8 cellular contexts compared by ENCODE assay signal in the genomic region with DNA sequence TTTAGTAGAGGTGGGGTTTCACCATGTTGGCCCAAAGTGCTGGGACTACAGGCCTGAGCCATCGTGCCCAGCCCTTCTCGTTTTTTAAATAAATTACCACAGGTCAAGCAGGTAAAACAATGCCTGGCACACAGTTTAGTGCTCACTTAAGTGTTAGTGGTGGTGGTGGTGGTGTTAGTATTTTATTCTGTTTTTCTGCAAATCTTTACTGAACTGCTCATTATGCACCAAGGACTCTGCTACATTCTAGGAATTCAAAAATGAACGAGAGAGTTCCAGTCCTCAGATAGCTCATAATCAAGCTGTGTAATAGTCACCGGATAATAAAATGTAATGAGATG. TPM values are rescaled to one million over a fixed set of nuclear protein-coding genes. Genes with fewer than 3 reads are reported as not detected.
DNase-seq lines count a peak whose midpoint lies in the region; ATAC-seq and TF ChIP-seq lines count a peak whose summit lies in the region.

No MANE protein-coding gene starts in this region.

- H3K4me3 Mint-ChIP-seq in naive B cell, result peak overlapping the region; percentile 94 to 100 (median 99)

- H3K4me1 ChIP-seq in HUES64 (ENCODE audit: insufficient read depth, low read length) (peaks cover 7% of the 10 kb centered on the region), colonic mucosa (peaks cover 14% of the 10 kb centered on the region)

- H3K4me3 ChIP-seq in AG09309 (ENCODE audit: control insufficient read depth, low read depth, low read length), result peak overlapping the region; percentile 84
- peak overlapping the region; percentile 94 for H3K4me3 ChIP-seq in HUES64 (ENCODE audit: low read length)
- H3K4me3 ChIP-seq in colonic mucosa, result peak overlapping the region; percentile 64

- H3K9me3 ChIP-seq in HUES64 (ENCODE audit: insufficient read depth, low read depth, low read length) (no peaks in the 10 kb centered on the region), colonic mucosa (no peaks in the 10 kb centered on the region)

- H3K36me3 ChIP-seq in HUES64 (ENCODE audit: insufficient read depth, low read length) (peaks cover 11% of the 10 kb centered on the region), colonic mucosa (no peaks in the 10 kb centered on the region)

- DNase-seq in AG09309 (ENCODE audit: low read depth), result no peak
- DNase-seq in colonic mucosa, result no peak
- no peak for DNase-seq in naive B cell
- no peak for DNase-seq in DMS114 treated with DMSO at 0.1 percent for 48 hours (lab: John Stamatoyannopoulos, UW; ENCODE audit: unreplicated experiment)
- no peak for DNase-seq in NCI-H2196 (lab: John Stamatoyannopoulos, UW; ENCODE audit: unreplicated experiment)
- DNase-seq in activated CD8-positive, alpha-beta memory T cell treated with anti-CD3 and anti-CD28 coated beads for 24 hours, result no peak
- no peak for DNase-seq in NCI-H446 (lab: John Stamatoyannopoulos, UW)

- intact Hi-C loops in colonic mucosa (cut with DNase I), result no loop called here

- H3K4me1 Mint-ChIP-seq in naive B cell, result peaks cover 15 to 43% (median 23%) of the 10 kb centered on the region in 3 donors

- whole genome bisulfite sequencing in HUES64, result 5% methylated on average over 4 of the region's 4 CpGs

- ATAC-seq in naive B cell (ENCODE audit: low read depth in 2 of 2), result no peak

- peaks cover 0 to 2% (median 0%) of the 10 kb centered on the region in 7 donors for H3K9me3 Mint-ChIP-seq in naive B cell

- no peak for TF ChIP-seq CTCF in AG09309 (IDR thresholded peaks at IDR 0.05; ENCODE audit: control insufficient read depth, insufficient read depth, low read depth, low read length, missing control alignments)
- TF ChIP-seq CTCF in colonic mucosa (IDR thresholded peaks at IDR 0.05), result no peak

- peak overlapping the region; percentile 95 to 100 (median 100) for H3K27ac Mint-ChIP-seq in naive B cell

- peaks cover 6% of the 10 kb centered on the region in 2 donors for H3K36me3 Mint-ChIP-seq in naive B cell

- H3K27me3 Mint-ChIP-seq in naive B cell, result no peaks in the 10 kb centered on the region

- H3K9ac ChIP-seq in HUES64 (ENCODE audit: low read depth, low read length) (peak overlapping the region; percentile 99), colonic mucosa (ENCODE audit: low read depth in 2 of 2, low read length in 2 of 2) (peak overlapping the region; percentile 86 to 97)

- H3K27me3 ChIP-seq in HUES64 (ENCODE audit: insufficient read depth, low read length) (no peaks in the 10 kb centered on the region), colonic mucosa (no peaks in the 10 kb centered on the region)

- peak overlapping the region; percentile 97 for H3K27ac ChIP-seq in HUES64 (ENCODE audit: low read depth, low read length)
- H3K27ac ChIP-seq in colonic mucosa, result peak overlapping the region; percentile 92

RNA-seq across cellular contexts. Expression of a gene that starts 0.7 kb away (rescaled TPM):
- polyA plus RNA-seq in HUES64 (2013, experiment 1 of 2), result 18.5 TPM
- 12.8 TPM for polyA plus RNA-seq in HUES64 (2013, experiment 2 of 2)
- total RNA-seq in colonic mucosa, result 10 to 100 TPM; 19.4 to 34.8 TPM
- 100 to 1,000 TPM in 2 of 6 donors, 10 to 100 TPM in 4; 66.7 to 108 (median 74.7) TPM for polyA plus RNA-seq in naive B cell (ENCODE audit: low read depth in 6 of 6)

RNA-seq across cellular contexts. Expression of a gene that starts 18.4 kb away (rescaled TPM):
- 88.0 TPM for polyA plus RNA-seq in HUES64 (2013, experiment 1 of 2)
- 86.2 TPM for polyA plus RNA-seq in HUES64 (2013, experiment 2 of 2)
- 100 to 1,000 TPM in 1 of 2 donors, 10 to 100 TPM in 1; 63.1 to 274 TPM for total RNA-seq in colonic mucosa
- polyA plus RNA-seq in naive B cell (ENCODE audit: low read depth in 6 of 6), result 10 to 100 TPM; 29.4 to 40.7 (median 37.4) TPM

RNA-seq across cellular contexts. Expression of a gene that starts 21.7 kb away (rescaled TPM):
- polyA plus RNA-seq in HUES64 (2013, experiment 1 of 2), result 0.15 TPM
- 0.19 TPM for polyA plus RNA-seq in HUES64 (2013, experiment 2 of 2)
- total RNA-seq in colonic mucosa, result under 1 TPM; 0.49 to 0.77 TPM
- 1 to 10 TPM in 4 of 6 donors, under 1 TPM in 2; 0.47 to 1.9 (median 1.1) TPM for polyA plus RNA-seq in naive B cell (ENCODE audit: low read depth in 6 of 6)

RNA-seq across cellular contexts. Expression of a gene that starts 43.7 kb away (rescaled TPM):
- polyA plus RNA-seq in HUES64 (2013, experiment 1 of 2), result not detected
- not detected for polyA plus RNA-seq in HUES64 (2013, experiment 2 of 2)
- total RNA-seq in colonic mucosa, result not detected
- not detected for polyA plus RNA-seq in naive B cell (ENCODE audit: low read depth in 6 of 6)
